Comparison of ENCODE assay signal across 7 cellular contexts in genomic region chr17:49687878-49688491, GRCh38. TPM values are rescaled to one million over a fixed set of nuclear protein-coding genes. Genes with fewer than 3 reads are reported as not detected.
DNase-seq lines count a peak whose midpoint lies in the region; ATAC-seq and TF ChIP-seq lines count a peak whose summit lies in the region.

No MANE protein-coding gene starts in this region.

- peak; percentile 58 for DNase-seq in Jurkat, Clone E6-1 (ENCODE audit: low read depth, low spot score)
- no peak for DNase-seq in right cardiac atrium
- DNase-seq in stimulated activated naive CD8-positive, alpha-beta T cell treated with anti-CD3 and anti-CD28 coated beads, Interleukin-15, Interleukin-2, amounts not matched to agents 100 U/mL and 50 U/mL, for 24 hours = no peak
- no peak for DNase-seq in NCI-H2171 (lab: John Stamatoyannopoulos, UW)
- no peak for DNase-seq in NCI-H446 treated with DMSO at 0.1 percent for 48 hours (lab: John Stamatoyannopoulos, UW)

- H3K4me1 ChIP-seq in right cardiac atrium (ENCODE audit: control insufficient read depth, insufficient read depth, low read length) = peaks cover 5% of the 10 kb centered on the region

- 64% methylated on average over 10 of the region's 10 CpGs for WGBS in right cardiac atrium

- intact Hi-C loops in right cardiac atrium (cut with DNase I) = no loop called here

- H3K9me3 ChIP-seq in right cardiac atrium (ENCODE audit: control insufficient read depth, low read length) = no peaks in the 10 kb centered on the region

- H3K4me3 ChIP-seq in Jurkat, Clone E6-1 (ENCODE audit: low read length) = peak overlapping the region; percentile 6; the same call in 1 of the 2 replicates
- H3K4me3 ChIP-seq in right cardiac atrium (ENCODE audit: low read length) = no peak overlapping the region

- peak; percentile 47 to 66 for ATAC-seq in right cardiac atrium
- ATAC-seq in stimulated activated naive CD8-positive, alpha-beta T cell treated with anti-CD3 and anti-CD28 coated beads, Interleukin-15, Interleukin-2, amounts not matched to agents 100 U/mL and 50 U/mL, for 24 hours = peak; percentile 33
- ATAC-seq in GM19035 (IDR thresholded peaks at IDR 0.05; ENCODE audit: unreplicated experiment) = no peak

- no peak for TF ChIP-seq CTCF in VCaP (conservative IDR thresholded peaks at IDR 0.05)

- H3K27ac ChIP-seq in VCaP (peak overlapping the region; percentile 74), right cardiac atrium (ENCODE audit: low read length) (peak overlapping the region; percentile 20)

- H3K27me3 ChIP-seq in right cardiac atrium (ENCODE audit: control insufficient read depth, insufficient read depth) = no peaks in the 10 kb centered on the region

RNA-seq across cellular contexts. Expression of gene SPOP, which starts 10.1 kb away (rescaled TPM):
- 50.8 TPM for polyA plus RNA-seq in Jurkat, Clone E6-1 (2012; ENCODE audit: insufficient read depth, insufficient read length)
- total RNA-seq in right cardiac atrium = 10 to 100 TPM; 61.0 to 82.7 (median 76.6) TPM
- 33.7 TPM for polyA plus RNA-seq in right cardiac atrium

RNA-seq across cellular contexts. Expression of gene SLC35B1, which starts 19.8 kb away (rescaled TPM):
- 95.8 TPM for polyA plus RNA-seq in Jurkat, Clone E6-1 (2012; ENCODE audit: insufficient read depth, insufficient read length)
- 10 to 100 TPM; 48.6 to 75.5 (median 56.2) TPM for total RNA-seq in right cardiac atrium
- 56.1 TPM for polyA plus RNA-seq in right cardiac atrium
